Comparison of ENCODE assay signal across 15 cellular contexts in genomic region chr2:20479835-20480234, GRCh38. TPM values are rescaled to one million over a fixed set of nuclear protein-coding genes. Genes with fewer than 3 reads are reported as not detected.
DNase-seq lines count a peak whose midpoint lies in the region; ATAC-seq and TF ChIP-seq lines count a peak whose summit lies in the region.
"Had no signal": no experiment of that assay in that cellular context is flagged by ENCODE, and none has a peak within 500 bp of the region (broad histone marks: within the 10 kb centered on the region; RNA-seq: fewer than 3 reads in every experiment).

No MANE protein-coding gene starts in this region.

- WGBS in lower leg skin, 2 donors = 87 to 93% methylated on average over 8 to 9 of the region's 9 CpGs

- intact Hi-C loops in lower leg skin (cut with DNase I; ENCODE audit: low total_unique reads) = no loop called here

- H3K4me3 ChIP-seq in WERI-Rb-1 (ENCODE audit: low read depth, low read length) (no peak overlapping the region), lower leg skin (ENCODE audit: low read depth, poor library complexity, severe bottlenecking) (no peak overlapping the region)
- H3K4me3 ChIP-seq: GM23248 had no signal

- peaks cover 9% of the 10 kb centered on the region for H3K27me3 Mint-ChIP-seq in type B pancreatic cell

- H3K27ac ChIP-seq in WERI-Rb-1 = no peak overlapping the region
- H3K27ac ChIP-seq: GM23248 had no signal

- H3K9me3 Mint-ChIP-seq in type B pancreatic cell = peaks cover under 1% of the 10 kb centered on the region
- H3K9me3 Mint-ChIP-seq: CD8-positive, alpha-beta T cell had no signal

- H3K36me3 ChIP-seq in WERI-Rb-1 = no peaks in the 10 kb centered on the region

- no peak overlapping the region for H3K27ac Mint-ChIP-seq in type B pancreatic cell
- H3K27ac Mint-ChIP-seq: CD14-positive monocyte; CD8-positive, alpha-beta T cell; IgD-negative memory B cell had no signal

- no peak for TF ChIP-seq POLR2A in lower leg skin (IDR thresholded peaks at IDR 0.05)

- H3K36me3 Mint-ChIP-seq in type B pancreatic cell = peaks cover under 1% of the 10 kb centered on the region
- H3K36me3 Mint-ChIP-seq: CD14-positive monocyte; CD8-positive, alpha-beta T cell had no signal

- TF ChIP-seq CTCF in WERI-Rb-1 (IDR thresholded peaks at IDR 0.05; ENCODE audit: low read depth, low read length) (no peak), lower leg skin (IDR thresholded peaks at IDR 0.05) (no peak), type B pancreatic cell (conservative IDR thresholded peaks at IDR 0.05) (no peak)

- peaks cover 3% of the 10 kb centered on the region for H3K9me3 ChIP-seq in WERI-Rb-1 (ENCODE audit: severe bottlenecking)

- peaks cover 6% of the 10 kb centered on the region for H3K4me1 Mint-ChIP-seq in type B pancreatic cell (ENCODE audit: unreplicated experiment)

- no peak for ATAC-seq in GM18498 (IDR thresholded peaks at IDR 0.05; ENCODE audit: unreplicated experiment)
- ATAC-seq: CD8-positive, alpha-beta T cell; HCT116 had no signal

- H3K27me3 ChIP-seq in WERI-Rb-1 (ENCODE audit: insufficient read depth, low read depth, severe bottlenecking) = no peaks in the 10 kb centered on the region

- DNase-seq in D341Med (ENCODE audit: low spot score) (peak; percentile 4), WERI-Rb-1 (peak; percentile 46), lower leg skin (ENCODE audit: low spot score in 2 of 2) (peak; percentile 11 to 52), type B pancreatic cell (ENCODE audit: extremely low spot score, unreplicated experiment) (peak; percentile 44), NCI-H2029 (lab: John Stamatoyannopoulos, UW) (no peak), A172 (ENCODE audit: low spot score) (no peak)
- DNase-seq: COR-L47, DND-41, GDM1, GM23248 had no signal

- H3K4me3 Mint-ChIP-seq in type B pancreatic cell = no peak overlapping the region
- H3K4me3 Mint-ChIP-seq: CD14-positive monocyte; CD8-positive, alpha-beta T cell; IgD-negative memory B cell had no signal

RNA-seq across cellular contexts. Expression of gene RHOB, which starts 33.0 kb away (rescaled TPM):
- 100 to 1,000 TPM; 569 to 894 (median 709) TPM for total RNA-seq in lower leg skin
- 82.8 and 83.5 TPM in 2 replicates for total RNA-seq in type B pancreatic cell (ENCODE audit: low replicate concordance)
- 105 and 175 TPM in 2 replicates for total RNA-seq in A172 (2014; rRNA removed; shearing (Covaris generic))

Comparison
In these comparisons a context has a peak if more than half of its experiments do, and no peak if none do; other contexts are left out.
1. DNase-seq: peak in D341Med (single experiment), WERI-Rb-1 (single experiment), lower leg skin (2 of 2) and type B pancreatic cell (single experiment); none in NCI-H2029 (single experiment) and A172 (single experiment).